ENCODE assay signal across 26 cellular contexts in genomic region chr16:4714996-4715395, GRCh38. TPM values are rescaled to one million over a fixed set of nuclear protein-coding genes. Genes with fewer than 3 reads are reported as not detected.
DNase-seq lines count a peak whose midpoint lies in the region; ATAC-seq, FAIRE-seq and TF ChIP-seq lines count a peak whose summit lies in the region.
"Had no signal": no experiment of that assay in that cellular context is flagged by ENCODE, and none has a peak within 500 bp of the region (broad histone marks: within the 10 kb centered on the region; RNA-seq: fewer than 3 reads in every experiment).

No MANE protein-coding gene starts in this region.

- TF ChIP-seq POLR2A in breast epithelium (IDR thresholded peaks at IDR 0.05) = no peak

- no peak overlapping the region for H3K9ac ChIP-seq in kidney (ENCODE audit: low read length in 2 of 2)
- H3K9ac ChIP-seq: BLaER1 treated with 17β-estradiol and CSF1 and Interleukin-3, amounts not matched to agents 10 nM and 100 nM; GM23248 had no signal

- 0 out of 2 replicates have a peak, but pooled peaks cover 8% of the 10 kb centered on the region for H4K20me1 ChIP-seq in GM23338 (replicated peaks; ENCODE audit: insufficient read depth)
- no peaks in the 10 kb centered on the region for H4K20me1 ChIP-seq in hepatocyte (ENCODE audit: insufficient read depth, poor library complexity, severe bottlenecking)

- H3K27me3 ChIP-seq in GM23338 (ENCODE audit: insufficient read depth) (no peaks in the 10 kb centered on the region), SJCRH30 (no peaks in the 10 kb centered on the region), breast epithelium (no peaks in the 10 kb centered on the region), hepatocyte (no peaks in the 10 kb centered on the region)
- H3K27me3 ChIP-seq: BE2C; BLaER1 treated with 17β-estradiol and CSF1 and Interleukin-3, amounts not matched to agents 10 nM and 100 nM had no signal

- H3K79me2 ChIP-seq in GM23338 (replicated peaks; ENCODE audit: insufficient read depth) (peaks cover 24% of the 10 kb centered on the region), hepatocyte (no peaks in the 10 kb centered on the region)

- no peak for TF ChIP-seq CTCF in GM23338 (conservative IDR thresholded peaks at IDR 0.05; ENCODE audit: low read depth in 2 of 2)
- no peak for TF ChIP-seq CTCF in kidney (IDR thresholded peaks at IDR 0.05; ENCODE audit: borderline replicate concordance, extremely low read depth, insufficient read depth)
- TF ChIP-seq CTCF in breast epithelium (IDR thresholded peaks at IDR 0.05) = no peak
- TF ChIP-seq CTCF in hepatocyte (IDR thresholded peaks at IDR 0.05; ENCODE audit: poor library complexity) = no peak

- no peak for DNase-seq in GM23338 (ENCODE audit: low spot score)
- peak; percentile 60 to 81 for DNase-seq in SJCRH30
- peak; percentile 18 for DNase-seq in kidney
- DNase-seq in stimulated activated effector memory CD8-positive, alpha-beta T cell treated with anti-CD3 and anti-CD28 coated beads, Interleukin-12 subunit alpha, Interleukin-12 subunit beta, amount 100 ng/mL, for 72 hours (ENCODE audit: low spot score in 2 of 2) = no peak
- DNase-seq in breast epithelium (ENCODE audit: low spot score in 2 of 2) = no peak
- DNase-seq in hepatocyte (ENCODE audit: low spot score) = no peak
- DNase-seq in activated CD8-positive, alpha-beta T cell treated with anti-CD3 and anti-CD28 coated beads, Interleukin-2, amount 10 ng/mL, durations not matched to agents 7 days and 5 days = no peak
- DNase-seq: 8988T; ACHN; AML-193; BE2C; CD4-positive, alpha-beta T cell; CD8-positive, alpha-beta memory T cell; DMS 273 treated with DMSO at 0.1 percent for 48 hours; DMS79; EL; GDM1; GM23248; H9 had no signal

- peaks cover 3% of the 10 kb centered on the region for H3K27me3 Mint-ChIP-seq in GM23338 (ENCODE audit: insufficient read depth, low read depth, poor library complexity)
- H3K27me3 Mint-ChIP-seq in activated CD8-positive, alpha-beta T cell treated with anti-CD3 and anti-CD28 coated beads, Interleukin-2, amount 10 ng/mL, durations not matched to agents 7 days and 5 days (ENCODE audit: low read depth) = no peaks in the 10 kb centered on the region
- H3K27me3 Mint-ChIP-seq: CD4-positive, alpha-beta T cell; CD8-positive, alpha-beta memory T cell had no signal

- H3K4me1 ChIP-seq in GM23338 (ENCODE audit: insufficient read depth) (peaks cover 26% of the 10 kb centered on the region), SJCRH30 (peaks cover 10% of the 10 kb centered on the region), kidney (ENCODE audit: control insufficient read depth in 1 of 2, insufficient read depth in 1 of 2, low read depth in 1 of 2, low read length in 2 of 2) (no peaks in the 10 kb centered on the region), breast epithelium (no peaks in the 10 kb centered on the region), hepatocyte (ENCODE audit: insufficient read depth) (no peaks in the 10 kb centered on the region)
- H3K4me1 ChIP-seq: A549, BE2C had no signal

- peaks cover 42% of the 10 kb centered on the region for H3K4me1 Mint-ChIP-seq in GM23338
- H3K4me1 Mint-ChIP-seq in stimulated activated effector memory CD8-positive, alpha-beta T cell treated with anti-CD3 and anti-CD28 coated beads, Interleukin-12 subunit alpha, Interleukin-12 subunit beta, amount 100 ng/mL, for 72 hours = no peaks in the 10 kb centered on the region
- no peaks in the 10 kb centered on the region for H3K4me1 Mint-ChIP-seq in activated CD8-positive, alpha-beta T cell treated with anti-CD3 and anti-CD28 coated beads, Interleukin-2, amount 10 ng/mL, durations not matched to agents 7 days and 5 days (ENCODE audit: low read depth)
- H3K4me1 Mint-ChIP-seq: CD14-positive monocyte had no signal

- CTCF ChIA-PET in activated CD8-positive, alpha-beta T cell treated with anti-CD3 and anti-CD28 coated beads, Interleukin-2, amount 10 ng/mL, durations not matched to agents 7 days and 5 days (lab: Charles Lee) = interaction anchor here (1.0 kb wide), 1 partner anchor 99 kb away, joined by 3 read pairs; no protein-coding TSS in a partner anchor

- H3F3A ChIP-seq in GM23338 (replicated peaks; ENCODE audit: low read depth) = peaks cover 9% of the 10 kb centered on the region

- no peak overlapping the region for H3K4me3 ChIP-seq in GM23338
- no peak overlapping the region for H3K4me3 ChIP-seq in SJCRH30
- no peak overlapping the region for H3K4me3 ChIP-seq in kidney (ENCODE audit: low read length in 2 of 2)
- no peak overlapping the region for H3K4me3 ChIP-seq in breast epithelium
- H3K4me3 ChIP-seq in hepatocyte = no peak overlapping the region
- H3K4me3 ChIP-seq: A549; BLaER1 treated with 17β-estradiol and CSF1 and Interleukin-3, amounts not matched to agents 10 nM and 100 nM; GM12878; GM23248 had no signal

- intact Hi-C loops in kidney (cut with DNase I) (no loop called here), breast epithelium (cut with DNase I; ENCODE audit: low total_unique reads) (no loop called here)

- no peak for ATAC-seq in GM23338
- no peak for ATAC-seq in stimulated activated effector memory CD8-positive, alpha-beta T cell treated with anti-CD3 and anti-CD28 coated beads, Interleukin-12 subunit alpha, Interleukin-12 subunit beta, amount 100 ng/mL, for 72 hours
- ATAC-seq in activated CD8-positive, alpha-beta T cell treated with anti-CD3 and anti-CD28 coated beads, Interleukin-2, amount 10 ng/mL, durations not matched to agents 7 days and 5 days = no peak
- ATAC-seq: A549, GM12878, HCT116 had no signal

- H3K27ac Mint-ChIP-seq in GM23338 = no peak overlapping the region
- peak overlapping the region; percentile 34 for H3K27ac Mint-ChIP-seq in stimulated activated effector memory CD8-positive, alpha-beta T cell treated with anti-CD3 and anti-CD28 coated beads, Interleukin-12 subunit alpha, Interleukin-12 subunit beta, amount 100 ng/mL, for 72 hours
- no peak overlapping the region for H3K27ac Mint-ChIP-seq in activated CD8-positive, alpha-beta T cell treated with anti-CD3 and anti-CD28 coated beads, Interleukin-2, amount 10 ng/mL, durations not matched to agents 7 days and 5 days
- H3K27ac Mint-ChIP-seq: CD4-positive, alpha-beta T cell had no signal

- no peaks in the 10 kb centered on the region for H3K9me3 Mint-ChIP-seq in GM23338
- H3K9me3 Mint-ChIP-seq in stimulated activated effector memory CD8-positive, alpha-beta T cell treated with anti-CD3 and anti-CD28 coated beads, Interleukin-12 subunit alpha, Interleukin-12 subunit beta, amount 100 ng/mL, for 72 hours = no peaks in the 10 kb centered on the region
- no peaks in the 10 kb centered on the region for H3K9me3 Mint-ChIP-seq in activated CD8-positive, alpha-beta T cell treated with anti-CD3 and anti-CD28 coated beads, Interleukin-2, amount 10 ng/mL, durations not matched to agents 7 days and 5 days (ENCODE audit: insufficient read depth)
- H3K9me3 Mint-ChIP-seq: CD14-positive monocyte; CD4-positive, alpha-beta T cell; CD8-positive, alpha-beta memory T cell; H9 had no signal

- H3K4me3 Mint-ChIP-seq in GM23338 = no peak overlapping the region
- H3K4me3 Mint-ChIP-seq in stimulated activated effector memory CD8-positive, alpha-beta T cell treated with anti-CD3 and anti-CD28 coated beads, Interleukin-12 subunit alpha, Interleukin-12 subunit beta, amount 100 ng/mL, for 72 hours = no peak overlapping the region
- H3K4me3 Mint-ChIP-seq in activated CD8-positive, alpha-beta T cell treated with anti-CD3 and anti-CD28 coated beads, Interleukin-2, amount 10 ng/mL, durations not matched to agents 7 days and 5 days = no peak overlapping the region
- H3K4me3 Mint-ChIP-seq: CD14-positive monocyte; CD4-positive, alpha-beta T cell; CD8-positive, alpha-beta memory T cell had no signal

- H3K9me2 ChIP-seq in GM23338 (ENCODE audit: insufficient read depth) = no peaks in the 10 kb centered on the region
- no peaks in the 10 kb centered on the region for H3K9me2 ChIP-seq in hepatocyte (replicated peaks; ENCODE audit: insufficient read depth)

- H3K27ac ChIP-seq in GM23338 (ENCODE audit: low read depth) (peak overlapping the region; percentile 71), SJCRH30 (peak overlapping the region; percentile 68), kidney (ENCODE audit: low read depth in 2 of 2, low read length in 2 of 2) (no peak overlapping the region), breast epithelium (no peak overlapping the region), hepatocyte (no peak overlapping the region)
- H3K27ac ChIP-seq: A549; BLaER1 treated with 17β-estradiol and CSF1 and Interleukin-3, amounts not matched to agents 10 nM and 100 nM; GM23248 had no signal

- H3K36me3 ChIP-seq in GM23338 (ENCODE audit: insufficient read depth) (no peaks in the 10 kb centered on the region; the same call in 1 of the 2 replicates), SJCRH30 (peaks cover 5% of the 10 kb centered on the region; the same call in 1 of the 2 replicates), kidney (ENCODE audit: control insufficient read depth in 1 of 2, insufficient read depth in 2 of 2, low read length in 2 of 2) (peaks cover 5 to 14% of the 10 kb centered on the region in 2 donors), breast epithelium (peaks cover 5% of the 10 kb centered on the region), hepatocyte (replicated peaks; ENCODE audit: insufficient read depth, low read depth) (no peaks in the 10 kb centered on the region)

- H3K4me2 ChIP-seq in GM23338 = no peak overlapping the region
- H3K4me2 ChIP-seq in hepatocyte = no peak overlapping the region
- H3K4me2 ChIP-seq: A549; BLaER1 treated with 17β-estradiol and CSF1 and Interleukin-3, amounts not matched to agents 10 nM and 100 nM had no signal

- H3K9me3 ChIP-seq in SJCRH30 (replicated peaks) (no peaks in the 10 kb centered on the region), kidney (ENCODE audit: control insufficient read depth in 1 of 2, low read length in 2 of 2) (no peaks in the 10 kb centered on the region), breast epithelium (no peaks in the 10 kb centered on the region), hepatocyte (ENCODE audit: low read depth) (no peaks in the 10 kb centered on the region)
- H3K9me3 ChIP-seq: A549; BE2C; BLaER1 treated with 17β-estradiol and CSF1 and Interleukin-3, amounts not matched to agents 10 nM and 100 nM had no signal

- POLR2A ChIA-PET in activated CD8-positive, alpha-beta T cell treated with anti-CD3 and anti-CD28 coated beads, Interleukin-2, amount 10 ng/mL, durations not matched to agents 7 days and 5 days (lab: Charles Lee) = no interaction called here

- FAIRE-seq in kidney (lab: Jason Lieb, UNC) = no peak
- FAIRE-seq: A549, D721Med, GM12878, GM19239 had no signal

- WGBS in hepatocyte (ENCODE audit: low lambda C conversion rate, missing lambda C conversion rate) = 100% methylated on average over 2 of the region's 2 CpGs

- H3K36me3 Mint-ChIP-seq in GM23338 (ENCODE audit: low read depth) = peaks cover 54% of the 10 kb centered on the region
- peaks cover 62% of the 10 kb centered on the region for H3K36me3 Mint-ChIP-seq in stimulated activated effector memory CD8-positive, alpha-beta T cell treated with anti-CD3 and anti-CD28 coated beads, Interleukin-12 subunit alpha, Interleukin-12 subunit beta, amount 100 ng/mL, for 72 hours
- H3K36me3 Mint-ChIP-seq in activated CD8-positive, alpha-beta T cell treated with anti-CD3 and anti-CD28 coated beads, Interleukin-2, amount 10 ng/mL, durations not matched to agents 7 days and 5 days (ENCODE audit: low read depth) = peaks cover 5% of the 10 kb centered on the region

- H2AFZ ChIP-seq in GM23338 = no peak overlapping the region
- no peak overlapping the region for H2AFZ ChIP-seq in hepatocyte
- H2AFZ ChIP-seq: GM23248 had no signal

RNA-seq across cellular contexts. Expression of gene ANKS3, which starts 19.1 kb away (rescaled TPM):
- total RNA-seq in GM23338 (2014; rRNA removed; shearing (Covaris generic)) = 19.1 and 24.9 TPM in 2 replicates
- polyA plus RNA-seq in GM23338 (2016; fragmentation: Nextera tagmentation; extraction: Ambion mirVana) (17.9 and 22.5 TPM in 2 replicates), kidney (ENCODE audit: insufficient read depth, low read depth, low replicate concordance) (20.7 TPM), hepatocyte (11.7 and 14.8 TPM in 2 replicates)
- 10.0 and 10.9 TPM in 2 replicates for total RNA-seq in SJCRH30 (2014; rRNA removed; shearing (Covaris generic))
- total RNA-seq in kidney (27.6 TPM), breast epithelium (10 to 100 TPM; 12.6 to 33.1 (median 23.6) TPM), hepatocyte (17.4 and 18.5 TPM in 2 replicates)
- total RNA-seq in activated CD8-positive, alpha-beta T cell treated with anti-CD3 and anti-CD28 coated beads, Interleukin-2, amount 10 ng/mL, durations not matched to agents 7 days and 5 days = 10 to 100 TPM; 17.0 to 17.2 TPM

RNA-seq across cellular contexts. Expression of gene DNAAF8, which starts 19.3 kb away (rescaled TPM):
- total RNA-seq in GM23338 (2014; rRNA removed; shearing (Covaris generic)) = 1.3 TPM in 1 of 2 replicates, not detected in the other
- 0.34 TPM in 1 of 2 replicates, not detected in the other for polyA plus RNA-seq in GM23338 (2016; fragmentation: Nextera tagmentation; extraction: Ambion mirVana)
- total RNA-seq in SJCRH30 (2014; rRNA removed; shearing (Covaris generic)) = 0.06 and 0.25 TPM in 2 replicates
- total RNA-seq in kidney = 1.8 TPM
- polyA plus RNA-seq in kidney (ENCODE audit: insufficient read depth, low read depth, low replicate concordance) = 4.0 TPM
- total RNA-seq in breast epithelium = 1 to 10 TPM; 1.3 to 2.3 (median 1.8) TPM
- 0.23 and 0.64 TPM in 2 replicates for total RNA-seq in hepatocyte
- 1.6 and 3.3 TPM in 2 replicates for polyA plus RNA-seq in hepatocyte
- total RNA-seq in activated CD8-positive, alpha-beta T cell treated with anti-CD3 and anti-CD28 coated beads, Interleukin-2, amount 10 ng/mL, durations not matched to agents 7 days and 5 days = under 1 TPM; 0.39 to 0.68 TPM

RNA-seq across cellular contexts. Expression of gene NUDT16L1, which starts 21.6 kb away (rescaled TPM):
- 65.1 and 80.4 TPM in 2 replicates for total RNA-seq in GM23338 (2014; rRNA removed; shearing (Covaris generic))
- 37.1 and 39.0 TPM in 2 replicates for polyA plus RNA-seq in GM23338 (2016; fragmentation: Nextera tagmentation; extraction: Ambion mirVana)
- 22.3 and 23.6 TPM in 2 replicates for total RNA-seq in SJCRH30 (2014; rRNA removed; shearing (Covaris generic))
- 30.6 TPM for total RNA-seq in kidney
- 69.4 TPM for polyA plus RNA-seq in kidney (ENCODE audit: insufficient read depth, low read depth, low replicate concordance)
- 10 to 100 TPM; 22.4 to 38.0 (median 32.3) TPM for total RNA-seq in breast epithelium
- 40.4 and 54.8 TPM in 2 replicates for total RNA-seq in hepatocyte
- polyA plus RNA-seq in hepatocyte = 78.8 and 80.5 TPM in 2 replicates
- 10 to 100 TPM; 32.6 to 36.2 TPM for total RNA-seq in activated CD8-positive, alpha-beta T cell treated with anti-CD3 and anti-CD28 coated beads, Interleukin-2, amount 10 ng/mL, durations not matched to agents 7 days and 5 days

RNA-seq across cellular contexts. Expression of gene ZNF500, which starts 52.0 kb away (rescaled TPM):
- 12.1 and 15.3 TPM in 2 replicates for total RNA-seq in GM23338 (2014; rRNA removed; shearing (Covaris generic))
- polyA plus RNA-seq in GM23338 (2016; fragmentation: Nextera tagmentation; extraction: Ambion mirVana) (5.3 and 5.8 TPM in 2 replicates), kidney (ENCODE audit: insufficient read depth, low read depth, low replicate concordance) (4.9 TPM), hepatocyte (10.6 and 13.3 TPM in 2 replicates)
- 7.6 and 7.8 TPM in 2 replicates for total RNA-seq in SJCRH30 (2014; rRNA removed; shearing (Covaris generic))
- total RNA-seq in kidney (18.3 TPM), breast epithelium (10 to 100 TPM in 2 of 3 donors, 1 to 10 TPM in 1; 8.2 to 17.0 (median 16.4) TPM), hepatocyte (8.7 and 10.4 TPM in 2 replicates)
- total RNA-seq in activated CD8-positive, alpha-beta T cell treated with anti-CD3 and anti-CD28 coated beads, Interleukin-2, amount 10 ng/mL, durations not matched to agents 7 days and 5 days = 10 to 100 TPM; 14.0 to 14.9 TPM

Comparison
In these comparisons a context has a peak if more than half of its experiments do, and no peak if none do; other contexts are left out.
1. DNase-seq: peak in SJCRH30 (2 of 2) and kidney (single experiment); none in GM23338 (single experiment), stimulated activated effector memory CD8-positive, alpha-beta T cell treated with anti-CD3 and anti-CD28 coated beads, Interleukin-12 subunit alpha, Interleukin-12 subunit beta, amount 100 ng/mL, for 72 hours (0 of 2), breast epithelium (0 of 2), hepatocyte (single experiment) and activated CD8-positive, alpha-beta T cell treated with anti-CD3 and anti-CD28 coated beads, Interleukin-2, amount 10 ng/mL, durations not matched to agents 7 days and 5 days (single experiment).
2. H3K27ac ChIP-seq: peak in GM23338 (single experiment) and SJCRH30 (single experiment); none in kidney (0 of 2), breast epithelium (0 of 2) and hepatocyte (single experiment).